ENCODE assay signal across 10 cellular contexts in genomic region chr6:106069478-106069877, GRCh38. TPM values are rescaled to one million over a fixed set of nuclear protein-coding genes. Genes with fewer than 3 reads are reported as not detected.
DNase-seq lines count a peak whose midpoint lies in the region; ATAC-seq, FAIRE-seq and TF ChIP-seq lines count a peak whose summit lies in the region.
"Had no signal": no experiment of that assay in that cellular context is flagged by ENCODE, and none has a peak within 500 bp of the region (broad histone marks: within the 10 kb centered on the region; RNA-seq: fewer than 3 reads in every experiment).

No MANE protein-coding gene starts in this region.

- H3K9ac ChIP-seq in neural progenitor cell = no peak overlapping the region

- peaks cover 3% of the 10 kb centered on the region for H3K27me3 Mint-ChIP-seq in neural progenitor cell (ENCODE audit: insufficient read depth, low read depth)
- H3K27me3 Mint-ChIP-seq: central memory CD8-positive, alpha-beta T cell had no signal

- no peaks in the 10 kb centered on the region for H3F3A ChIP-seq in neural progenitor cell (ENCODE audit: low read depth)

- DNase-seq in HFF-Myc (ENCODE audit: extremely low read depth, low read depth) = peak; percentile 92
- peak; percentile 83 for DNase-seq in NCI-H510A treated with DMSO at 0.1 percent for 48 hours (lab: John Stamatoyannopoulos, UW)
- peak; percentile 63 for DNase-seq in dermis blood vessel endothelial cell
- peak; percentile 66 for DNase-seq in small intestine
- DNase-seq in neural progenitor cell (ENCODE audit: low spot score) = no peak

- no peak for FAIRE-seq in small intestine (lab: Jason Lieb, UNC)

- WGBS in small intestine, 3 donors = 14 to 28% (median 25%) methylated on average over 8 of the region's 8 CpGs

- H3K27me3 ChIP-seq in small intestine (ENCODE audit: control insufficient read depth in 2 of 2, insufficient read depth in 2 of 2, low read length in 2 of 2) (no peaks in the 10 kb centered on the region), neural progenitor cell (no peaks in the 10 kb centered on the region)

- H3K4me2 ChIP-seq in neural progenitor cell = no peak overlapping the region

- peaks cover 0 to 1% of the 10 kb centered on the region in 2 donors for H3K4me1 ChIP-seq in small intestine (ENCODE audit: control insufficient read depth in 2 of 2, insufficient read depth in 1 of 2, low read depth in 1 of 2, low read length in 1 of 2)
- H3K4me1 ChIP-seq in neural progenitor cell = peaks cover 10% of the 10 kb centered on the region

- no peaks in the 10 kb centered on the region for H3K79me2 ChIP-seq in neural progenitor cell (ENCODE audit: low read depth)

- H3K9me3 Mint-ChIP-seq in neural progenitor cell = no peaks in the 10 kb centered on the region
- H3K9me3 Mint-ChIP-seq: central memory CD8-positive, alpha-beta T cell had no signal

- ATAC-seq in GM19395 (IDR thresholded peaks at IDR 0.05; ENCODE audit: unreplicated experiment) (no peak), GM19328 (IDR thresholded peaks at IDR 0.05; ENCODE audit: unreplicated experiment) (no peak), GM21737 (IDR thresholded peaks at IDR 0.05; ENCODE audit: unreplicated experiment) (no peak)

- no peak overlapping the region for H3K4me3 ChIP-seq in HFF-Myc (replicated peaks; ENCODE audit: low read depth, low read length)
- H3K4me3 ChIP-seq in small intestine (ENCODE audit: low read depth in 1 of 2, low read length in 2 of 2) = no peak overlapping the region
- no peak overlapping the region for H3K4me3 ChIP-seq in neural progenitor cell

- no peak overlapping the region for H3K4me3 Mint-ChIP-seq in neural progenitor cell
- H3K4me3 Mint-ChIP-seq: central memory CD8-positive, alpha-beta T cell had no signal

- no peaks in the 10 kb centered on the region for H3K36me3 Mint-ChIP-seq in neural progenitor cell

- H3K9me3 ChIP-seq in small intestine (ENCODE audit: control insufficient read depth, low read depth) (no peaks in the 10 kb centered on the region), neural progenitor cell (ENCODE audit: low read depth) (no peaks in the 10 kb centered on the region)

- peaks cover 3% of the 10 kb centered on the region for H3K4me1 Mint-ChIP-seq in neural progenitor cell
- H3K4me1 Mint-ChIP-seq: central memory CD8-positive, alpha-beta T cell had no signal

- no peaks in the 10 kb centered on the region for H4K20me1 ChIP-seq in neural progenitor cell (ENCODE audit: low read depth)

- H3K36me3 ChIP-seq in small intestine (ENCODE audit: control insufficient read depth in 2 of 2, insufficient read depth in 2 of 2, low read length in 2 of 2) (no peaks in the 10 kb centered on the region), neural progenitor cell (no peaks in the 10 kb centered on the region)

- no peak overlapping the region for H3K27ac Mint-ChIP-seq in neural progenitor cell

- TF ChIP-seq CTCF in HFF-Myc (IDR thresholded peaks at IDR 0.05; ENCODE audit: low read depth, low read length, missing control alignments) = no peak
- no peak for TF ChIP-seq CTCF in neural progenitor cell (IDR thresholded peaks at IDR 0.05)

- no peak overlapping the region for H2AFZ ChIP-seq in neural progenitor cell (replicated peaks)

- H3K27ac ChIP-seq in small intestine (ENCODE audit: low read depth in 1 of 2, low read length in 1 of 2) (no peak overlapping the region), neural progenitor cell (no peak overlapping the region)
- H3K27ac ChIP-seq: HL-60 had no signal

RNA-seq across cellular contexts. Expression of gene PRDM1, which starts 16.7 kb away (rescaled TPM):
- total RNA-seq in dermis blood vessel endothelial cell = 1.4 and 9.5 TPM in 2 replicates
- polyA plus RNA-seq in small intestine = 1 to 10 TPM in 2 of 3 donors, under 1 TPM in 1; 0.67 to 3.2 (median 2.3) TPM
- 0.37 and 0.43 TPM in 2 replicates for total RNA-seq in neural progenitor cell (ENCODE audit: low replicate concordance)
